In genomic region chr15:64426845-64427465, GRCh38 we compare ENCODE assay signal across 8 cellular contexts. TPM values are rescaled to one million over a fixed set of nuclear protein-coding genes. Genes with fewer than 3 reads are reported as not detected.
DNase-seq lines count a peak whose midpoint lies in the region; ATAC-seq, FAIRE-seq and TF ChIP-seq lines count a peak whose summit lies in the region.

No MANE protein-coding gene starts in this region.

- peaks cover 15% of the 10 kb centered on the region for H3K4me1 Mint-ChIP-seq in astrocyte (ENCODE audit: low read depth, unreplicated experiment)

- no peak overlapping the region for H3K9ac ChIP-seq in astrocyte (ENCODE audit: low read length)

- no peaks in the 10 kb centered on the region for H3K9me3 ChIP-seq in astrocyte (ENCODE audit: insufficient read depth, low read depth, low read length)

- no peak overlapping the region for H3K27ac Mint-ChIP-seq in astrocyte (ENCODE audit: unreplicated experiment)

- no peaks in the 10 kb centered on the region for H3K27me3 Mint-ChIP-seq in astrocyte (ENCODE audit: low read depth, unreplicated experiment)

- H3K36me3 ChIP-seq in astrocyte (ENCODE audit: insufficient read depth, low read length), result peaks cover 34% of the 10 kb centered on the region

- peaks cover 13% of the 10 kb centered on the region for H3K4me1 ChIP-seq in astrocyte (ENCODE audit: insufficient read depth, low read length)

- TF ChIP-seq POLR2A in GM12891 (IDR thresholded peaks at IDR 0.05; ENCODE audit: low read depth, low read length), result no peak

- peak; percentile 30 for DNase-seq in DMS53 (lab: John Stamatoyannopoulos, UW)
- no peak for DNase-seq in DMS53 treated with DMSO at 0.1 percent for 48 hours (lab: John Stamatoyannopoulos, UW; ENCODE audit: unreplicated experiment)
- DNase-seq in astrocyte (ENCODE audit: low read depth), result peak; percentile 16
- DNase-seq in midbrain (lab: John Stamatoyannopoulos, UW), result peak; percentile 53
- no peak for DNase-seq in GM12891 (ENCODE audit: insufficient read length, low spot score)

- no peaks in the 10 kb centered on the region for H3K27me3 ChIP-seq in astrocyte (ENCODE audit: insufficient read depth, low read length)

- TF ChIP-seq CTCF in LNCAP (IDR thresholded peaks at IDR 0.05) (peak; percentile 40; the same call in 1 of the 2 replicates), astrocyte (IDR thresholded peaks at IDR 0.05; ENCODE audit: insufficient read depth, low read depth, low read length) (no peak)

- no peak overlapping the region for H3K4me3 Mint-ChIP-seq in astrocyte (ENCODE audit: unreplicated experiment)

- no peak for ATAC-seq in GM21515 (IDR thresholded peaks at IDR 0.05; ENCODE audit: unreplicated experiment)
- no peak for ATAC-seq in HG02885 (IDR thresholded peaks at IDR 0.05; ENCODE audit: poor library complexity, unreplicated experiment)

- H3K36me3 Mint-ChIP-seq in astrocyte (ENCODE audit: low read depth, unreplicated experiment), result peaks cover 10% of the 10 kb centered on the region

- no peak overlapping the region for H3K4me2 ChIP-seq in astrocyte (ENCODE audit: low read length)

- no peaks in the 10 kb centered on the region for H3K9me3 Mint-ChIP-seq in astrocyte (ENCODE audit: unreplicated experiment)

- H2AFZ ChIP-seq in astrocyte (ENCODE audit: low read depth, low read length), result no peak overlapping the region

- H3K79me2 ChIP-seq in astrocyte (ENCODE audit: insufficient read depth, low read length), result no peaks in the 10 kb centered on the region

- no peak overlapping the region for H3K27ac ChIP-seq in astrocyte (ENCODE audit: low read depth, low read length)

- H4K20me1 ChIP-seq in astrocyte (ENCODE audit: insufficient read depth, low read length), result peaks cover 6% of the 10 kb centered on the region

- FAIRE-seq in astrocyte (lab: Jason Lieb, UNC) (no peak), GM12891 (lab: Jason Lieb, UNC) (no peak)

- no peak overlapping the region for H3K4me3 ChIP-seq in astrocyte (ENCODE audit: insufficient read depth, low read depth, low read length)

TF ChIP-seq in GM12891, 5 proteins besides CTCF, POLR2A, EP300 and RAD21:
- TF ChIP-seq POU2F2 (IDR thresholded peaks at IDR 0.05; ENCODE audit: low read depth, low read length) (no peak), PAX5 (IDR thresholded peaks at IDR 0.05; ENCODE audit: insufficient read depth, low read length, severe bottlenecking) (no peak), POLR2AphosphoS5 (IDR thresholded peaks at IDR 0.05; ENCODE audit: low read depth, low read length) (no peak), SPI1 (IDR thresholded peaks at IDR 0.05; ENCODE audit: low read depth, low read length) (no peak), TAF1 (IDR thresholded peaks at IDR 0.05; ENCODE audit: low read depth, low read length) (no peak)

RNA-seq across cellular contexts. Expression of gene ZNF609, which starts 33.4 kb away (rescaled TPM):
- 38.5 and 40.8 TPM in 2 replicates for total RNA-seq in astrocyte
- polyA plus RNA-seq in GM12891 (2012; ENCODE audit: low read depth, missing spikeins), result 11.0 TPM

RNA-seq across cellular contexts. Expression of gene TRIP4, which starts 39.3 kb away (rescaled TPM):
- total RNA-seq in astrocyte, result 32.0 and 40.7 TPM in 2 replicates
- polyA plus RNA-seq in GM12891 (2012; ENCODE audit: low read depth, missing spikeins), result 17.8 TPM

RNA-seq across cellular contexts. Expression of gene PCLAF, which starts 45.7 kb away (rescaled TPM):
- 1.8 and 2.5 TPM in 2 replicates for total RNA-seq in astrocyte
- 132 TPM for polyA plus RNA-seq in GM12891 (2012; ENCODE audit: low read depth, missing spikeins)

Comparison
In these comparisons a context has a peak if more than half of its experiments do, and no peak if none do; other contexts are left out.
1. DNase-seq: peak in DMS53 (single experiment), astrocyte (single experiment) and midbrain (single experiment); none in DMS53 treated with DMSO at 0.1 percent for 48 hours (single experiment) and GM12891 (single experiment).